27 cellular contexts compared by ENCODE assay signal in genomic region chr4:7798215-7798995, GRCh38.
DNase-seq lines count a peak whose midpoint lies in the region; ATAC-seq and TF ChIP-seq lines count a peak whose summit lies in the region.
"Had no signal": no experiment of that assay in that cellular context is flagged by ENCODE, and none has a peak within 500 bp of the region (broad histone marks: within the 10 kb centered on the region; RNA-seq: fewer than 3 reads in every experiment).

No MANE protein-coding gene starts in this region.

- H3K4me3 Mint-ChIP-seq in natural killer cell treated with Interleukin-12 subunit alpha and Interleukin-12 subunit beta and Interleukin-15 and Interleukin-18, amount 100 ng/mL, for 72 hours, result no peak overlapping the region
- H3K4me3 Mint-ChIP-seq: activated B cell treated with CpG ODN at 0.5 μM for 24 hours; central memory CD8-positive, alpha-beta T cell; effector memory CD8-positive, alpha-beta T cell; mesothelial cell of epicardium; nephron progenitor cell; stimulated activated effector memory CD8-positive, alpha-beta T cell treated with anti-CD3 and anti-CD28 coated beads, Interleukin-12 subunit alpha, Interleukin-12 subunit beta, amount 100 ng/mL, for 72 hours had no signal

- H3K9me3 Mint-ChIP-seq in natural killer cell treated with Interleukin-12 subunit alpha and Interleukin-12 subunit beta and Interleukin-15 and Interleukin-18, amount 100 ng/mL, for 72 hours, result no peaks in the 10 kb centered on the region
- H3K9me3 Mint-ChIP-seq: activated B cell treated with CpG ODN at 0.5 μM for 24 hours; central memory CD8-positive, alpha-beta T cell; effector memory CD8-positive, alpha-beta T cell; mesothelial cell of epicardium; nephron progenitor cell; stimulated activated effector memory CD8-positive, alpha-beta T cell treated with anti-CD3 and anti-CD28 coated beads, Interleukin-12 subunit alpha, Interleukin-12 subunit beta, amount 100 ng/mL, for 72 hours had no signal

- H3K36me3 Mint-ChIP-seq in natural killer cell treated with Interleukin-12 subunit alpha and Interleukin-12 subunit beta and Interleukin-15 and Interleukin-18, amount 100 ng/mL, for 72 hours, result peaks cover 4% of the 10 kb centered on the region

- 88 to 94% methylated on average over 16 of the region's 16 CpGs for WGBS in sigmoid colon, 2 donors

- H3K27ac ChIP-seq in sigmoid colon, result peak overlapping the region in 3 of 4 donors; percentile 3 to 57 (median 41)
- H3K27ac ChIP-seq: C4-2B, prostate gland, SJCRH30, transverse colon had no signal

- no peaks in the 10 kb centered on the region for H3K27me3 ChIP-seq in sigmoid colon
- H3K27me3 ChIP-seq: SJCRH30, transverse colon had no signal

- peaks cover 5% of the 10 kb centered on the region in 2 donors for H3K4me1 Mint-ChIP-seq in natural killer cell treated with Interleukin-12 subunit alpha and Interleukin-12 subunit beta and Interleukin-15 and Interleukin-18, amount 100 ng/mL, for 72 hours (ENCODE audit: low read depth in 2 of 2)

- no peak overlapping the region for H3K4me3 ChIP-seq in sigmoid colon
- H3K4me3 ChIP-seq: prostate gland, SJCRH30, transverse colon had no signal

- intact Hi-C loops in sigmoid colon (cut with DNase I), result no loop called here

- DNase-seq in activated CD4-positive, alpha-beta T cell treated with anti-CD3 and anti-CD28 coated beads for 48 hours, result peak; percentile 24
- no peak for DNase-seq in activated CD4-positive, alpha-beta T cell treated with anti-CD3 and anti-CD28 coated beads for 1 hour
- DNase-seq in RKO (ENCODE audit: low spot score) (peak; percentile 41), erythroblast (lab: John Stamatoyannopoulos, UW) (peak; percentile 22 to 34), sigmoid colon (no peak), NCI-H2196 (lab: John Stamatoyannopoulos, UW; ENCODE audit: unreplicated experiment) (no peak)
- DNase-seq in natural killer cell treated with Interleukin-12 subunit alpha and Interleukin-12 subunit beta and Interleukin-15 and Interleukin-18, amount 100 ng/mL, for 72 hours (ENCODE audit: low spot score), result no peak
- DNase-seq: activated B cell treated with CpG ODN at 0.5 μM for 24 hours; activated gamma-delta T cell; amniotic stem cell; effector memory CD8-positive, alpha-beta T cell; foreskin fibroblast; GOT3; left cardiac atrium; MV-4-11; NCI-H2029; NCI-H524 treated with DMSO at 0.1 percent for 48 hours; nephron progenitor cell; SJCRH30; stimulated activated CD4-positive, alpha-beta T cell treated with anti-CD3 and anti-CD28 coated beads, Interleukin-12 subunit alpha, Interleukin-12 subunit beta, amount 100 ng/mL, for 4 hours; transverse colon had no signal

- no peak overlapping the region for H3K27ac Mint-ChIP-seq in natural killer cell treated with Interleukin-12 subunit alpha and Interleukin-12 subunit beta and Interleukin-15 and Interleukin-18, amount 100 ng/mL, for 72 hours
- H3K27ac Mint-ChIP-seq: activated B cell treated with CpG ODN at 0.5 μM for 24 hours; effector memory CD8-positive, alpha-beta T cell; mesothelial cell of epicardium; nephron progenitor cell; stimulated activated effector memory CD8-positive, alpha-beta T cell treated with anti-CD3 and anti-CD28 coated beads, Interleukin-12 subunit alpha, Interleukin-12 subunit beta, amount 100 ng/mL, for 72 hours had no signal

- no peaks in the 10 kb centered on the region for H3K27me3 Mint-ChIP-seq in natural killer cell treated with Interleukin-12 subunit alpha and Interleukin-12 subunit beta and Interleukin-15 and Interleukin-18, amount 100 ng/mL, for 72 hours
- H3K27me3 Mint-ChIP-seq: central memory CD8-positive, alpha-beta T cell; effector memory CD8-positive, alpha-beta T cell had no signal

- no peak for TF ChIP-seq CTCF in sigmoid colon (IDR thresholded peaks at IDR 0.05)

- no peak for TF ChIP-seq EP300 in sigmoid colon (IDR thresholded peaks at IDR 0.05)

- peaks cover 13 to 62% (median 25%) of the 10 kb centered on the region in 4 donors for H3K36me3 ChIP-seq in sigmoid colon
- H3K36me3 ChIP-seq: prostate gland had no signal

- H3K4me1 ChIP-seq in sigmoid colon, result peaks cover 0 to 12% (median 9%) of the 10 kb centered on the region in 4 donors
- H3K4me1 ChIP-seq: prostate gland, SJCRH30 had no signal

- no peak for TF ChIP-seq POLR2A in erythroblast (IDR thresholded peaks at IDR 0.05; ENCODE audit: low read length)
- TF ChIP-seq POLR2A in sigmoid colon (IDR thresholded peaks at IDR 0.05), result no peak

- no peaks in the 10 kb centered on the region for H3K9me3 ChIP-seq in sigmoid colon
- H3K9me3 ChIP-seq: prostate gland, SJCRH30, transverse colon had no signal

- ATAC-seq in GM19463 (IDR thresholded peaks at IDR 0.05; ENCODE audit: unreplicated experiment), result no peak
- ATAC-seq in natural killer cell treated with Interleukin-12 subunit alpha and Interleukin-12 subunit beta and Interleukin-15 and Interleukin-18, amount 100 ng/mL, for 72 hours, result no peak
- ATAC-seq: effector memory CD8-positive, alpha-beta T cell; left cardiac atrium; stimulated activated effector memory CD8-positive, alpha-beta T cell treated with anti-CD3 and anti-CD28 coated beads, Interleukin-12 subunit alpha, Interleukin-12 subunit beta, amount 100 ng/mL, for 72 hours had no signal

Comparison
In these comparisons a context has a peak if more than half of its experiments do, and no peak if none do; other contexts are left out.
1. DNase-seq: peak in activated CD4-positive, alpha-beta T cell treated with anti-CD3 and anti-CD28 coated beads for 48 hours (single experiment), RKO (single experiment) and erythroblast (2 of 2); none in activated CD4-positive, alpha-beta T cell treated with anti-CD3 and anti-CD28 coated beads for 1 hour (single experiment), sigmoid colon (single experiment), NCI-H2196 (single experiment) and natural killer cell treated with Interleukin-12 subunit alpha and Interleukin-12 subunit beta and Interleukin-15 and Interleukin-18, amount 100 ng/mL, for 72 hours (single experiment).